ENCODE assay signal across 24 cellular contexts in the genomic region with DNA sequence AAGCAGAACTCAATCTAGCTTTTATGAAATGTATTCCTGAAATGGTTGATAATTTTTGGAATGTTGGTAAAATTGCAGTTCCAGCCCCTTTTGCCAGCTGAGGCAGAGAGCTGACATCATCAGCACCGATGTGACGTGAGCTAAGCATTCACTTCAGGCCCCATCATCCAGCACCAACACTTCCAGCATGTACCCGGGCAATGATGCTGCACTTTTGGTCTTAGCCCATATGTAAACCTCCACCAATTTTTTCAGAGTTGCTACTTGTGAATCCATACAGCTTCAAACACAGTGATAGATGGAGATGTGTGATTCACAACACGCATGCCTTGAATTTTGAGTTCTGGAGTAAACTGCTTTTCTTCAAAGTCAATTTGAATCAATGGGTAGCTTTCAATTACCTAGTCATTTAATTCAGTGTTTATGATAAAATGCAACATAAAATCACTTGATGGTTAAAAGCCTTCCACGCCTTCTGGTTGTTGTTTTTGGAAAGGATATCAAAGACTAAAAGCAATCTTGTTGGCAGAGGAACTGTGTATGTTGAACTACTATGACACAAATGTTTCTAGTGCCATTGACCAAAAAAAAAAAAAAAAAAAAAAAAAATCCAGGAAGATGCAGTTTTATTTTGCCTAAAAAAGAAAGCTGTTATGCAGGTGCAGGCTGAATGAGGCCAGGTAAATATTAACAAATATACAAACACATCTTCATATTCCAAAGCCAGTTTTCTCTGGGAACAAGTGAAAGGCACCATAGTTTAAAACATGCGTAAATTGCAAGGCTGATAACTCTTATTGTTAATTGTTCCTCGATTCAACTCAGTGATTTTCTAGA.
DNase-seq lines count a peak whose midpoint lies in the region; ATAC-seq, FAIRE-seq and TF ChIP-seq lines count a peak whose summit lies in the region.
"Had no signal": no experiment of that assay in that cellular context is flagged by ENCODE, and none has a peak within 500 bp of the region (broad histone marks: within the 10 kb centered on the region; RNA-seq: fewer than 3 reads in every experiment).

No MANE protein-coding gene starts in this region.

- DNase-seq in Caki2 (ENCODE audit: low read depth) (peak; percentile 70), Panc1 (ENCODE audit: low read depth, low spot score) (no peak), left lobe of liver (ENCODE audit: low spot score) (no peak), HUDEP-2 (lab: John Stamatoyannopoulos, UW; ENCODE audit: unreplicated experiment in 76 of 76) (no peak), GM12892 (ENCODE audit: insufficient read length) (no peak)
- no peak for DNase-seq in central memory CD4-positive, alpha-beta T cell
- no peak for DNase-seq in stimulated activated effector memory CD8-positive, alpha-beta T cell treated with anti-CD3 and anti-CD28 coated beads, Interleukin-12 subunit alpha, Interleukin-12 subunit beta, amount 100 ng/mL, for 72 hours (ENCODE audit: low spot score in 2 of 2)
- DNase-seq: amygdala; CD8-positive, alpha-beta memory T cell; effector CD4-positive, alpha-beta T cell; head of caudate nucleus; mammary epithelial cell; naive B cell; NCI-H1694 treated with DMSO at 0.1 percent for 48 hours; NCI-H510A; Right ventricle myocardium superior; sigmoid colon; stimulated activated naive CD8-positive, alpha-beta T cell treated with anti-CD3 and anti-CD28 coated beads, Interleukin-15, Interleukin-2, amounts not matched to agents 100 U/mL and 50 U/mL, for 24 hours; T-cell had no signal

- intact Hi-C loops in Panc1 (cut with micrococcal nuclease; ENCODE audit: unreplicated experiment) = no loop called here

- ATAC-seq in Panc1 = no peak
- ATAC-seq in left lobe of liver = peak; percentile 61
- no peak for ATAC-seq in stimulated activated effector memory CD8-positive, alpha-beta T cell treated with anti-CD3 and anti-CD28 coated beads, Interleukin-12 subunit alpha, Interleukin-12 subunit beta, amount 100 ng/mL, for 72 hours
- ATAC-seq: stimulated activated naive CD8-positive, alpha-beta T cell treated with anti-CD3 and anti-CD28 coated beads, Interleukin-15, Interleukin-2, amounts not matched to agents 100 U/mL and 50 U/mL, for 24 hours; T-cell had no signal

- H3K4me1 Mint-ChIP-seq in stimulated activated effector memory CD8-positive, alpha-beta T cell treated with anti-CD3 and anti-CD28 coated beads, Interleukin-12 subunit alpha, Interleukin-12 subunit beta, amount 100 ng/mL, for 72 hours = peaks cover 18% of the 10 kb centered on the region
- H3K4me1 Mint-ChIP-seq: naive B cell had no signal

- H3K4me3 ChIP-seq in HEK293 (ENCODE audit: low read depth, low read length) (no peak overlapping the region), Panc1 (ENCODE audit: low read depth in 2 of 2, low read length in 2 of 2) (no peak overlapping the region)
- H3K4me3 ChIP-seq: sigmoid colon, tibial nerve had no signal

- BruUV-seq in Panc1 (replicated peaks; lab: Mats Ljungman, UMichigan) = TSS peak; percentile 13

- POLR2A ChIA-PET in HEK293 (lab: Yijun Ruan, JAX) (interaction anchor here (0.7 kb wide), 1 partner anchor 525 kb away, joined by 12 read pairs; no protein-coding TSS in a partner anchor), Panc1 (lab: Charles Lee) (interaction anchor here (0.7 kb wide), 1 partner anchor 21 kb away, joined by 8 read pairs; no protein-coding TSS in a partner anchor)

- FAIRE-seq in GM12892 (lab: Jason Lieb, UNC) = no peak
- FAIRE-seq: G401.6, HTR-8/SVneo had no signal

- no peaks in the 10 kb centered on the region for H3K9me3 Mint-ChIP-seq in stimulated activated effector memory CD8-positive, alpha-beta T cell treated with anti-CD3 and anti-CD28 coated beads, Interleukin-12 subunit alpha, Interleukin-12 subunit beta, amount 100 ng/mL, for 72 hours
- H3K9me3 Mint-ChIP-seq: CD8-positive, alpha-beta memory T cell; T-cell had no signal

- no peak for TF ChIP-seq POLR2A in GM12892 (IDR thresholded peaks at IDR 0.05; ENCODE audit: low read depth, low read length)

- CTCF ChIA-PET in HEK293 (lab: Yijun Ruan, JAX) (interaction anchor here (0.5 kb wide), 1 partner anchor 1045 kb away, joined by 3 read pairs; no protein-coding TSS in a partner anchor), Panc1 (lab: Charles Lee) (interaction anchor here (1.6 kb wide), 1 partner anchor 12 kb away, joined by 3 read pairs; no protein-coding TSS in a partner anchor)

- in situ Hi-C loops in Caki2 (cut with HindIII; ENCODE audit: low pct_unique_long_range_greater_than_20kb, low sequenced_read_pairs) (no loop called here), Panc1 (cut with HindIII; ENCODE audit: low pct_unique_long_range_greater_than_20kb, low sequenced_read_pairs) (no loop called here)

- peaks cover 22 to 30% of the 10 kb centered on the region in 2 experiments for H3K36me3 ChIP-seq in HEK293 (ENCODE audit: control insufficient read depth in 2 of 2, insufficient read depth in 1 of 2, low read length in 2 of 2)
- H3K36me3 ChIP-seq in Panc1 (ENCODE audit: control insufficient read depth, insufficient read depth, low read length) = peaks cover 14% of the 10 kb centered on the region; the same call in 1 of the 2 replicates

- H3K27me3 ChIP-seq in Panc1 (ENCODE audit: control insufficient read depth, insufficient read depth, low read length) = no peaks in the 10 kb centered on the region
- H3K27me3 ChIP-seq: sigmoid colon, tibial nerve had no signal

- H3K36me3 Mint-ChIP-seq in stimulated activated effector memory CD8-positive, alpha-beta T cell treated with anti-CD3 and anti-CD28 coated beads, Interleukin-12 subunit alpha, Interleukin-12 subunit beta, amount 100 ng/mL, for 72 hours = no peaks in the 10 kb centered on the region
- H3K36me3 Mint-ChIP-seq: CD8-positive, alpha-beta memory T cell; naive B cell; T-cell had no signal

- H3K4me1 ChIP-seq in HEK293 (ENCODE audit: control insufficient read depth, insufficient read depth, low read length) (peaks cover 15% of the 10 kb centered on the region), Panc1 (ENCODE audit: control insufficient read depth, insufficient read depth, low read length) (peaks cover 42% of the 10 kb centered on the region)
- H3K4me1 ChIP-seq: sigmoid colon had no signal

- no peak overlapping the region for H3K27ac Mint-ChIP-seq in stimulated activated effector memory CD8-positive, alpha-beta T cell treated with anti-CD3 and anti-CD28 coated beads, Interleukin-12 subunit alpha, Interleukin-12 subunit beta, amount 100 ng/mL, for 72 hours
- H3K27ac Mint-ChIP-seq: CD8-positive, alpha-beta memory T cell; naive B cell; T-cell had no signal

- H3K4me3 Mint-ChIP-seq in stimulated activated effector memory CD8-positive, alpha-beta T cell treated with anti-CD3 and anti-CD28 coated beads, Interleukin-12 subunit alpha, Interleukin-12 subunit beta, amount 100 ng/mL, for 72 hours = no peak overlapping the region
- H3K4me3 Mint-ChIP-seq: CD8-positive, alpha-beta memory T cell; naive B cell; T-cell had no signal

- H3K9me3 ChIP-seq in HEK293 (ENCODE audit: control insufficient read depth, insufficient read depth, low read depth, low read length) (no peaks in the 10 kb centered on the region), Panc1 (ENCODE audit: control insufficient read depth, insufficient read depth, low read depth, low read length) (no peaks in the 10 kb centered on the region)
- H3K9me3 ChIP-seq: sigmoid colon, tibial nerve had no signal

- H3K27ac ChIP-seq in HEK293 (ENCODE audit: extremely low read depth, low read depth, low read length) (no peak overlapping the region), Panc1 (ENCODE audit: low read length) (peak overlapping the region; percentile 100)
- H3K27ac ChIP-seq: parathyroid adenoma had no signal

- TF ChIP-seq CTCF in HEK293 (tag by site-specific recombination; IDR thresholded peaks at IDR 0.05) (no peak), Panc1 (IDR thresholded peaks at IDR 0.05) (no peak)

TF ChIP-seq in HEK293, 187 proteins besides CTCF, POLR2A, EP300 and RAD21:
- TF ChIP-seq ZNF350 (tag by site-specific recombination; IDR thresholded peaks at IDR 0.05) = no peak
- TF ChIP-seq, protein P1, sequence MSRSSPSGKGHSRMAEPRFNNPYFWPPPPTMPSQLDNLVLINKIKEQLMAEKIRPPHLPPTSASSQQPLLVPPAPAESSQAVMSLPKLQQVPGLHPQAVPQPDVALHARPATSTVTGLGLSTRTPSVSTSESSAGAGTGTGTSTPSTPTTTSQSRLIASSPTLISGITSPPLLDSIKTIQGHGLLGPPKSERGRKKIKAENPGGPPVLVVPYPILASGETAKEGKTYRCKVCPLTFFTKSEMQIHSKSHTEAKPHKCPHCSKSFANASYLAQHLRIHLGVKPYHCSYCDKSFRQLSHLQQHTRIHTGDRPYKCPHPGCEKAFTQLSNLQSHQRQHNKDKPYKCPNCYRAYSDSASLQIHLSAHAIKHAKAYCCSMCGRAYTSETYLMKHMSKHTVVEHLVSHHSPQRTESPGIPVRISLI (tag by site-specific recombination; IDR thresholded peaks at IDR 0.05) = peak; percentile 62; the same call in 1 of the 2 replicates
TF ChIP-seq in HEK293: peak in this region for 1.
